In the genomic region with DNA sequence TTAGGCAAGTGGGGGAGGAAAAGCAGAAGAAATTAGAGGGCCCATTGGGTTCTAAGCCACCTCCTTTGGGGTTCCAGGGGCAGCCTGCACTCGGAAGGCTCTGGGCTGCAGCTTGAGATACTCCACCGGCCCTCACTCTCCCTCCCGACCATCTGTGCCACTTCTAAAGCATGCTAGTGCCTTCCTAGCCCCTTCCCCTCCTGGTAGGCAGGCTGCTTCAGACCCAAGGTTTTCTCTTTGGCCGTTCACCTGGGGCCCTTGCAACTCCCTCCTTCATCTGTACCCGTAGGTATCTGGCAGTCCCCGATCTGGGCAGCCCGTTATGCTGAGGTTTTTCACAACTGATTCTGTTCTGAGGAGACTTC, we compare ENCODE assay signal across 1 cellular context.
TF ChIP-seq lines count a peak whose summit lies in the region.

No MANE protein-coding gene starts in this region.

TF ChIP-seq in H1, 55 proteins besides CTCF, POLR2A, EP300 and RAD21:
- TF ChIP-seq SP2 (IDR thresholded peaks at IDR 0.05; ENCODE audit: low read length) (no peak), ASH2L (IDR thresholded peaks at IDR 0.05; ENCODE audit: low read length) (peak; percentile 43)
